11 cellular contexts compared by ENCODE assay signal in the genomic region with DNA sequence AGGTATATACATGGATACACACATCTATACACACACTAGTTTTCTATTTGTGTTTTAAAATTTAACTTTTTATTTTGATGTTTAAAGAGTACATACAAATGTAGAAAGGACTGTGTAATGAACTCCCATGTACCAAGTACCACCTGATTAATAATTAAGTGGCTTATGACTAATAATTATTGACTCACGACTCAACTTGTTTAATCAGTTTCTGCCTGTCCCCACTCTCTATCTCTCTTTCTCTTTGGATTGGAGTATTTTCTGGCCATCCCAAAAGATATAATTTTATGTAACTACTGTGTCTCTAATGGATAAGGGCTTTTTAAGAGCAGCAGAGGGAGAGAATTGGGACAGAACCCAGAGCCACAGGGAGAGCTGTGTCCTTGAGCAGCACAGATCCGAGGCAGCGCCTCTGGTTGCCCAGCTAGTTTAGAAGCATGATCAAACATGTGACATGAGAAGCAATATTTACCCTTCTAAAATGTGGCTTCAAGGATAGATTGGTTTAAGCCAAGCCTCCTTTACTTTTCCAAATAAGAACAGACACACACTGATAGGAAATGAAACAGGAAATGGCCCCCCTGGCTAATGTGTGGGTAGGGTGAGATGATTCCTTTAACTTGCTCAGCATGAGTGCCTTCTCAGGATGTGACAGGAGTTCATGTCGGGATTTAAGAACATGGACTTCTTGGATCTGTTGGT.
A peak's percentile ranks its signal among the peaks of the same experiment; 100 is the strongest.
DNase-seq lines count a peak whose midpoint lies in the region; ATAC-seq, FAIRE-seq and TF ChIP-seq lines count a peak whose summit lies in the region.
"Had no signal": no experiment of that assay in that cellular context is flagged by ENCODE, and none has a peak within 500 bp of the region (broad histone marks: within the 10 kb centered on the region; RNA-seq: fewer than 3 reads in every experiment).

No MANE protein-coding gene starts in this region.

- TF ChIP-seq CTCF in VCaP (conservative IDR thresholded peaks at IDR 0.05), result no peak

- no peak for ATAC-seq in HG02885 (IDR thresholded peaks at IDR 0.05; ENCODE audit: poor library complexity, unreplicated experiment)

- 20 to 54% (median 31%) methylated on average over 4 of the region's 4 CpGs for WGBS in small intestine, 3 donors

- no peak for FAIRE-seq in small intestine (lab: Jason Lieb, UNC)

- H3K9me3 ChIP-seq in small intestine (ENCODE audit: control insufficient read depth, low read depth), result no peaks in the 10 kb centered on the region
- H3K9me3 ChIP-seq: lower lobe of right lung, SJSA1, thyroid gland had no signal

- DNase-seq in NCI-H510A treated with DMSO at 0.1 percent for 48 hours (lab: John Stamatoyannopoulos, UW) (peak; percentile 20), NCI-H510A (lab: John Stamatoyannopoulos, UW) (no peak), glomerular visceral epithelial cell (ENCODE audit: extremely low spot score) (peak; percentile 18), small intestine (peak; percentile 43), AG20443 (ENCODE audit: low spot score) (no peak)
- DNase-seq in stimulated activated CD4-positive, alpha-beta T cell treated with anti-CD3 and anti-CD28 coated beads, Interleukin-2, amount 100 ng/mL, for 24 hours, result no peak

- H3K27me3 ChIP-seq in small intestine (ENCODE audit: control insufficient read depth in 2 of 2, insufficient read depth in 2 of 2, low read length in 2 of 2), result no peaks in the 10 kb centered on the region
- H3K27me3 ChIP-seq: SJSA1, thyroid gland had no signal

- H3K4me1 ChIP-seq in small intestine (ENCODE audit: control insufficient read depth in 2 of 2, insufficient read depth in 1 of 2, low read depth in 1 of 2, low read length in 1 of 2), result no peaks in the 10 kb centered on the region
- H3K4me1 ChIP-seq: SJSA1 had no signal

- H3K27ac ChIP-seq in VCaP, result peak overlapping the region; percentile 83
- H3K27ac ChIP-seq in small intestine (ENCODE audit: low read depth in 1 of 2, low read length in 1 of 2), result peak overlapping the region in 1 of 2 donors; percentile 45
- H3K27ac ChIP-seq: lower lobe of right lung, SJSA1, thyroid gland had no signal

- no peak overlapping the region for H3K4me3 ChIP-seq in small intestine (ENCODE audit: low read depth in 1 of 2, low read length in 2 of 2)
- H3K4me3 ChIP-seq: lower lobe of right lung, SJSA1, thyroid gland had no signal

- H3K36me3 ChIP-seq in small intestine (ENCODE audit: control insufficient read depth in 2 of 2, insufficient read depth in 2 of 2, low read length in 2 of 2), result no peaks in the 10 kb centered on the region
- H3K36me3 ChIP-seq: lower lobe of right lung, SJSA1, thyroid gland had no signal

Comparison
In these comparisons a context has a peak if more than half of its experiments do, and no peak if none do; other contexts are left out.
1. DNase-seq: peak in NCI-H510A treated with DMSO at 0.1 percent for 48 hours (single experiment), glomerular visceral epithelial cell (single experiment) and small intestine (single experiment); none in NCI-H510A (single experiment), AG20443 (single experiment) and stimulated activated CD4-positive, alpha-beta T cell treated with anti-CD3 and anti-CD28 coated beads, Interleukin-2, amount 100 ng/mL, for 24 hours (0 of 2).